Comparison of ENCODE assay signal across 18 cellular contexts in the genomic region with DNA sequence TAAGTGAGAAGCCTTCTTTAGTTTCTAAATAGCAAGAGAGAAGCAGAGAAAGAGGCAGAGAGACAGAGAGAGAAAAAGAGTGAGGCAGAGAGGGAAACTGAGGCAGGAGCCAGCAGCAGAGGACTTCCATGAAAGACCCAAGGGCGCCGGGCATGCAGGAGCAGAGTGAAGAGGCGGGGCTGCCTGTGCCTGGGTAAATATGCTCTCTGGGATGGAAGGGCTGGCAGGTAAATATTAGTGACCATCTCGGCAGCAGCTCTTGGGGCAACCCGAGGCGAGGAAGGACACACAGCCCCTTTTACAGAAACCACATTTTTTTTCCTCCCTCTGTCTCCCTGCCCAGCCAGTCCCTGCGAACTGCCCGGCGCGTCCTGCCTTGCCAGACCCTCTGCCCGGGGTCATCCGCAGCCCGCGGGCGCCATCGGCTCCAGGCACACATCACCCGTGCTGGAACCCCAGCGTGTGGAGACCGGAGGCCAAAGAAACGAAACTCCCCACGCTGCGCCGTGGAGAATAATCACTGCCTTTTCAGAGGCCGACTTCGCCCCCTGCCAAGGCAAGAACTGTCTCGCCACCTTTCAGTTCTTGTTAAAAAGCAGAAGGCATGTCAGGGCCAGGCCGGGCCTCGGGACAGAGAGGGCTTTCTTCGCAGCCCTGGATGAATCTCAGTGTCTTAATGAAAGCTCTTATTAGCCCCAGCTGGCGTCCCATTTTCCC.
A peak's percentile ranks its signal among the peaks of the same experiment; 100 is the strongest.
DNase-seq lines count a peak whose midpoint lies in the region; ATAC-seq and TF ChIP-seq lines count a peak whose summit lies in the region.
"Had no signal": no experiment of that assay in that cellular context is flagged by ENCODE, and none has a peak within 500 bp of the region (broad histone marks: within the 10 kb centered on the region; RNA-seq: fewer than 3 reads in every experiment).

No MANE protein-coding gene starts in this region.

- H3K27ac ChIP-seq in IMR-90 (ENCODE audit: insufficient read depth, low read length) = no peak overlapping the region
- H3K27ac ChIP-seq in dorsolateral prefrontal cortex = peak overlapping the region in 58 of 59 donors; percentile 80 to 100 (median 95)
- H3K27ac ChIP-seq in neuronal stem cell (replicated peaks; ENCODE audit: low read length) = peak overlapping the region; percentile 57
- H3K27ac ChIP-seq: epithelial cell of prostate, pancreas, SJSA1 had no signal

- H2AK9ac ChIP-seq in IMR-90 (replicated peaks; ENCODE audit: low read depth, low read length, poor library complexity) = no peak overlapping the region

- no peak overlapping the region for H2BK20ac ChIP-seq in IMR-90 (ENCODE audit: low read depth, low read length)

- H3K9ac ChIP-seq in IMR-90 (ENCODE audit: low read depth, low read length) (no peak overlapping the region), neuronal stem cell (ENCODE audit: low read depth, low read length, poor library complexity) (no peak overlapping the region)

- peaks cover 0 to 8% of the 10 kb centered on the region in 2 donors for H3K9me3 Mint-ChIP-seq in effector memory CD8-positive, alpha-beta T cell
- H3K9me3 Mint-ChIP-seq in CD14-positive monocyte = peaks cover 0 to 5% (median 2%) of the 10 kb centered on the region in 7 donors

- no peak overlapping the region for H3K56ac ChIP-seq in IMR-90 (ENCODE audit: extremely low read depth, insufficient read depth, low read length)

- no peak overlapping the region for H3K4me3 Mint-ChIP-seq in effector memory CD8-positive, alpha-beta T cell
- H3K4me3 Mint-ChIP-seq in CD14-positive monocyte = no peak overlapping the region
- H3K4me3 Mint-ChIP-seq: activated naive CD4-positive, alpha-beta T cell treated with anti-CD3 and anti-CD28 coated beads for 36 hours; stimulated activated naive CD8-positive, alpha-beta T cell treated with anti-CD3 and anti-CD28 coated beads, Interleukin-15, Interleukin-2, amounts not matched to agents 100 ng/mL and 50 ng/mL, for 24 hours had no signal

- no TSS peak for BruUV-seq in IMR-90 (replicated peaks; lab: Mats Ljungman, UMichigan)

- H3K4me1 ChIP-seq in BE2C (no peaks in the 10 kb centered on the region), IMR-90 (ENCODE audit: control insufficient read depth, insufficient read depth, low read length) (peaks cover 4% of the 10 kb centered on the region), neuronal stem cell (ENCODE audit: control insufficient read depth in 2 of 2, insufficient read depth in 1 of 2, low read depth in 1 of 2, low read length in 2 of 2) (peaks cover 0 to 17% of the 10 kb centered on the region in 2 donors)
- H3K4me1 ChIP-seq: pancreas had no signal

- H4K20me1 ChIP-seq in IMR-90 (ENCODE audit: insufficient read depth, low read length) = no peaks in the 10 kb centered on the region

- H3K9me1 ChIP-seq in IMR-90 (ENCODE audit: insufficient read depth, low read length) = no peaks in the 10 kb centered on the region; the same call in 1 of the 2 replicates

- H4K5ac ChIP-seq in IMR-90 (ENCODE audit: low read depth, low read length) = no peak overlapping the region

- TF ChIP-seq CTCF in BE2C (IDR thresholded peaks at IDR 0.05; ENCODE audit: low read depth, low read length) (no peak), IMR-90 (conservative IDR thresholded peaks at IDR 0.05; ENCODE audit: low read depth, low read length) (no peak), dorsolateral prefrontal cortex (IDR thresholded peaks at IDR 0.05 in 54 of 56, conservative IDR thresholded peaks at IDR 0.05 in 2 of 56; ENCODE audit: low read depth in 1 of 56, partially characterized antibody in 56 of 56) (peak in 2 of 56 donors; percentile 10 to 16), CD14-positive monocyte (IDR thresholded peaks at IDR 0.05) (no peak)

- H2BK5ac ChIP-seq in IMR-90 (ENCODE audit: low read depth, low read length, poor library complexity, severe bottlenecking) (no peak overlapping the region), neuronal stem cell (ENCODE audit: low read length) (no peak overlapping the region)

- no peak overlapping the region; the same call in 1 of the 2 replicates for H3K4ac ChIP-seq in IMR-90 (ENCODE audit: low read depth, low read length)
- H3K4ac ChIP-seq in neuronal stem cell (ENCODE audit: low read length) = no peak overlapping the region

- no peak for DNase-seq in BE2C
- no peak for DNase-seq in IMR-90
- peak; percentile 13 to 77 (median 70) for DNase-seq in dorsolateral prefrontal cortex
- no peak for DNase-seq in neuronal stem cell (ENCODE audit: low spot score)
- no peak for DNase-seq in effector memory CD8-positive, alpha-beta T cell
- DNase-seq in CD14-positive monocyte (ENCODE audit: low spot score) = no peak
- DNase-seq: activated naive CD4-positive, alpha-beta T cell treated with anti-CD3 and anti-CD28 coated beads for 36 hours; activated T-cell treated with anti-CD3 and anti-CD28 coated beads for 4 hours; DMS 273 treated with DMSO at 0.1 percent for 48 hours; pancreas; stimulated activated CD4-positive, alpha-beta T cell treated with anti-CD3 and anti-CD28 coated beads, Interleukin-12 subunit alpha, Interleukin-12 subunit beta, amount 100 ng/mL, for 4 hours; T-helper 9 cell had no signal

- H3K36me3 Mint-ChIP-seq in effector memory CD8-positive, alpha-beta T cell (ENCODE audit: insufficient read depth) = peaks cover 3% of the 10 kb centered on the region
- H3K36me3 Mint-ChIP-seq in CD14-positive monocyte = no peaks in the 10 kb centered on the region
- H3K36me3 Mint-ChIP-seq: IgD-negative memory B cell had no signal

- peak overlapping the region; percentile 15; the same call in 1 of the 2 replicates for H3K4me3 ChIP-seq in BE2C (ENCODE audit: low read depth, low read length)
- H3K4me3 ChIP-seq in IMR-90 (ENCODE audit: insufficient read depth, low read depth, low read length) = no peak overlapping the region
- peak overlapping the region in 35 of 59 donors; percentile 1 to 47 (median 24) for H3K4me3 ChIP-seq in dorsolateral prefrontal cortex
- H3K4me3 ChIP-seq in neuronal stem cell (ENCODE audit: low read length in 2 of 2) = peak overlapping the region in 1 of 2 donors; percentile 23
- H3K4me3 ChIP-seq: pancreas, SJSA1 had no signal

- H3K23ac ChIP-seq in IMR-90 (ENCODE audit: low read depth, low read length) (no peak overlapping the region), neuronal stem cell (ENCODE audit: low read depth, low read length, poor library complexity) (no peak overlapping the region)

- no peaks in the 10 kb centered on the region for H3K79me1 ChIP-seq in IMR-90 (ENCODE audit: low read depth in 1 of 2, low read length in 2 of 2)
- H3K79me1 ChIP-seq in neuronal stem cell (ENCODE audit: low read depth, low read length) = no peaks in the 10 kb centered on the region

- H2AFZ ChIP-seq in IMR-90 (replicated peaks; ENCODE audit: low read length, poor library complexity) (no peak overlapping the region), neuronal stem cell (ENCODE audit: low read length) (no peak overlapping the region)

- H4K8ac ChIP-seq in IMR-90 (ENCODE audit: low read depth in 2 of 2, low read length in 2 of 2) = no peak overlapping the region
- H4K8ac ChIP-seq in neuronal stem cell (ENCODE audit: low read depth, low read length) = no peak overlapping the region

- H3K9me3 ChIP-seq in BE2C (0 out of 2 replicates have a peak, but pooled peaks cover 6% of the 10 kb centered on the region), IMR-90 (ENCODE audit: control insufficient read depth, insufficient read depth, low read length) (peaks cover 7% of the 10 kb centered on the region), neuronal stem cell (replicated peaks in 1 of 2; ENCODE audit: control insufficient read depth in 2 of 2, insufficient read depth in 1 of 2, low read depth in 1 of 2, low read length in 2 of 2) (peaks cover 0 to 2% of the 10 kb centered on the region in 2 donors)
- H3K9me3 ChIP-seq: pancreas had no signal

- CTCF ChIA-PET in IMR-90 (lab: Yijun Ruan, JAX) = interaction anchor here (0.6 to 1.3 kb wide), 2 partner anchors 12 to 100 kb away, joined by 3 read pairs; no protein-coding TSS in a partner anchor

- H4K91ac ChIP-seq in IMR-90 (ENCODE audit: insufficient read depth, low read depth, low read length) = no peak overlapping the region; the same call in 1 of the 2 replicates
- no peak overlapping the region for H4K91ac ChIP-seq in neuronal stem cell (ENCODE audit: low read depth, low read length, poor library complexity)

- dilution Hi-C loops in IMR-90 (cut with HindIII; ENCODE audit: low sequenced_read_pairs, unreplicated experiment) = no loop called here

- H3K4me2 ChIP-seq in IMR-90 (ENCODE audit: low read depth, low read length) = no peak overlapping the region
- H3K4me2 ChIP-seq in neuronal stem cell (ENCODE audit: insufficient read depth, low read length, poor library complexity, severe bottlenecking) = no peak overlapping the region

- ATAC-seq in IMR-90 (ENCODE audit: low read depth) = no peak
- no peak for ATAC-seq in effector memory CD8-positive, alpha-beta T cell (replicated peaks)
- no peak for ATAC-seq in HG03571 (IDR thresholded peaks at IDR 0.05; ENCODE audit: unreplicated experiment)
- no peak for ATAC-seq in HG03280 (IDR thresholded peaks at IDR 0.05; ENCODE audit: unreplicated experiment)
- ATAC-seq: pancreas had no signal

- POLR2A ChIA-PET in IMR-90 (lab: Charles Lee; ENCODE audit: unreplicated experiment) = no interaction called here

- H3K27me3 Mint-ChIP-seq in effector memory CD8-positive, alpha-beta T cell = peaks cover 28 to 61% of the 10 kb centered on the region in 2 donors
- peaks cover 5 to 17% (median 13%) of the 10 kb centered on the region in 3 donors for H3K27me3 Mint-ChIP-seq in CD14-positive monocyte (ENCODE audit: low read depth in 3 of 3)

- no peak overlapping the region for H2BK120ac ChIP-seq in IMR-90 (ENCODE audit: low read depth, low read length)
- no peak overlapping the region for H2BK120ac ChIP-seq in neuronal stem cell (ENCODE audit: low read depth, low read length)

- H3K18ac ChIP-seq in IMR-90 (ENCODE audit: low read depth, low read length) (no peak overlapping the region), neuronal stem cell (ENCODE audit: low read length) (peak overlapping the region; percentile 68)

- TF ChIP-seq POLR2A in IMR-90 (IDR thresholded peaks at IDR 0.05; ENCODE audit: low read depth, low read length) = no peak

- H2BK15ac ChIP-seq in IMR-90 (ENCODE audit: low read depth, low read length) (0 out of 3 replicates have a peak overlapping the region, but pooled peaks have one; percentile 3), neuronal stem cell (ENCODE audit: low read length) (peak overlapping the region; percentile 68)

- no peak for TF ChIP-seq RAD21 in IMR-90 (IDR thresholded peaks at IDR 0.05; ENCODE audit: low read length)

- H3K27ac Mint-ChIP-seq in effector memory CD8-positive, alpha-beta T cell = no peak overlapping the region
- H3K27ac Mint-ChIP-seq in CD14-positive monocyte = no peak overlapping the region
- H3K27ac Mint-ChIP-seq: activated naive CD4-positive, alpha-beta T cell treated with anti-CD3 and anti-CD28 coated beads for 36 hours; stimulated activated naive CD8-positive, alpha-beta T cell treated with anti-CD3 and anti-CD28 coated beads, Interleukin-15, Interleukin-2, amounts not matched to agents 100 ng/mL and 50 ng/mL, for 24 hours had no signal

- H3K27me3 ChIP-seq in BE2C (peaks cover 63% of the 10 kb centered on the region), IMR-90 (ENCODE audit: control insufficient read depth, insufficient read depth, low read length) (peaks cover 2% of the 10 kb centered on the region; the same call in 1 of the 2 replicates), dorsolateral prefrontal cortex (peaks cover 0 to 10% (median 0%) of the 10 kb centered on the region in 45 donors), neuronal stem cell (ENCODE audit: control insufficient read depth in 3 of 3, insufficient read depth in 3 of 3, low read depth in 1 of 3, low read length in 3 of 3) (peaks cover 0 to 20% (median 0%) of the 10 kb centered on the region in 3 experiments)
- H3K27me3 ChIP-seq: pancreas had no signal

- H2AK5ac ChIP-seq in IMR-90 (ENCODE audit: low read depth, low read length) (no peak overlapping the region), neuronal stem cell (ENCODE audit: low read depth, low read length) (no peak overlapping the region)

- intact Hi-C loops in IMR-90 (cut with micrococcal nuclease) (loop anchor here (2.0 kb wide), 1 partner anchor 18 kb away; no protein-coding TSS in a partner anchor), dorsolateral prefrontal cortex (cut with DNase I) (loop anchor here in 1 of 2 donors (2.0 kb wide), 1 partner anchor 18 kb away; no protein-coding TSS in a partner anchor), CD14-positive monocyte (cut with micrococcal nuclease) (no loop called here)

- 85% methylated on average over 11 of the region's 30 CpGs; no CpG with 5 or more reads in 1 of the 2 experiments for WGBS in IMR-90 (ENCODE audit: extremely low coverage in 2 of 2, insufficient read length in 1 of 2), 2 experiments
- no CpG with 5 or more reads among the region's 30 CpGs for WGBS in neuronal stem cell (ENCODE audit: extremely low coverage in 2 of 2, insufficient read length in 2 of 2, insufficient replicate concordance in 1 of 2), 2 donors

- no peaks in the 10 kb centered on the region for H3K4me1 Mint-ChIP-seq in effector memory CD8-positive, alpha-beta T cell (ENCODE audit: low read depth in 2 of 2)
- H3K4me1 Mint-ChIP-seq in CD14-positive monocyte = no peaks in the 10 kb centered on the region
- H3K4me1 Mint-ChIP-seq: IgD-negative memory B cell had no signal

- H3K14ac ChIP-seq in IMR-90 (replicated peaks; ENCODE audit: low read depth, low read length) (no peak overlapping the region), neuronal stem cell (ENCODE audit: low read length) (no peak overlapping the region)

- in situ Hi-C loops in IMR-90 (cut with MboI; ENCODE audit: low sequenced_read_pairs) = no loop called here

- no peak overlapping the region for H2BK12ac ChIP-seq in neuronal stem cell (ENCODE audit: low read length)

- no peaks in the 10 kb centered on the region for H3K36me3 ChIP-seq in BE2C
- H3K36me3 ChIP-seq in IMR-90 (ENCODE audit: control insufficient read depth, insufficient read depth, low read length) = no peaks in the 10 kb centered on the region
- no peaks in the 10 kb centered on the region for H3K36me3 ChIP-seq in neuronal stem cell (replicated peaks in 1 of 2; ENCODE audit: control insufficient read depth in 2 of 2, insufficient read depth in 2 of 2, low read length in 2 of 2)
- H3K36me3 ChIP-seq: pancreas, SJSA1 had no signal

Comparison
In these comparisons a context has a peak if more than half of its experiments do, and no peak if none do; other contexts are left out.
1. DNase-seq: peak in dorsolateral prefrontal cortex (10 of 10); none in BE2C (single experiment), IMR-90 (single experiment), neuronal stem cell (single experiment), effector memory CD8-positive, alpha-beta T cell (0 of 3) and CD14-positive monocyte (single experiment).